Comparison of ENCODE assay signal across 8 cellular contexts in genomic region chr1:22831729-22832413, GRCh38.
A peak's percentile ranks its signal among the peaks of the same experiment; 100 is the strongest.
DNase-seq lines count a peak whose midpoint lies in the region; ATAC-seq and TF ChIP-seq lines count a peak whose summit lies in the region.

No MANE protein-coding gene starts in this region.

- peak; percentile 93 for DNase-seq in A172 (ENCODE audit: low spot score)
- DNase-seq in kidney glomerular epithelial cell (lab: John Stamatoyannopoulos, UW) = peak; percentile 82
- DNase-seq in HEK293T (ENCODE audit: extremely low spot score) = no peak
- DNase-seq in naive thymus-derived CD8-positive, alpha-beta T cell = no peak
- no peak for DNase-seq in WERI-Rb-1
- no peak for DNase-seq in NCI-H1105 (lab: John Stamatoyannopoulos, UW)

- peak; percentile 97 for ATAC-seq in activated T-helper 17 cell treated with anti-CD3 and anti-CD28 coated beads, Interleukin-2, amount 50 U/mL, for 72 hours (replicated peaks)
- ATAC-seq in naive thymus-derived CD8-positive, alpha-beta T cell = no peak

- CTCF ChIA-PET in HEK293 (lab: Yijun Ruan, JAX) (interaction anchor here (0.6 kb wide), 1 partner anchor 97 kb away, joined by 3 read pairs; no protein-coding TSS in a partner anchor), HEK293T (lab: Yijun Ruan, JAX) (interaction anchor here (0.9 kb wide), 1 partner anchor 127 kb away, joined by 5 read pairs; no protein-coding TSS in a partner anchor)

- no peaks in the 10 kb centered on the region for H3K36me3 Mint-ChIP-seq in activated T-helper 17 cell treated with anti-CD3 and anti-CD28 coated beads, Interleukin-2, amount 50 U/mL, for 72 hours (ENCODE audit: low read depth)
- H3K36me3 Mint-ChIP-seq in naive thymus-derived CD8-positive, alpha-beta T cell = no peaks in the 10 kb centered on the region

- H3K36me3 ChIP-seq in HEK293 (ENCODE audit: control insufficient read depth in 2 of 2, insufficient read depth in 1 of 2, low read length in 2 of 2) (no peaks in the 10 kb centered on the region), WERI-Rb-1 (no peaks in the 10 kb centered on the region)

- no peaks in the 10 kb centered on the region for H3K9me3 Mint-ChIP-seq in activated T-helper 17 cell treated with anti-CD3 and anti-CD28 coated beads, Interleukin-2, amount 50 U/mL, for 72 hours
- no peaks in the 10 kb centered on the region for H3K9me3 Mint-ChIP-seq in naive thymus-derived CD8-positive, alpha-beta T cell

- H3K4me3 ChIP-seq in HEK293 (ENCODE audit: low read depth, low read length) (no peak overlapping the region), WERI-Rb-1 (ENCODE audit: low read depth, low read length) (no peak overlapping the region)

- H3K4me1 Mint-ChIP-seq in activated T-helper 17 cell treated with anti-CD3 and anti-CD28 coated beads, Interleukin-2, amount 50 U/mL, for 72 hours = no peaks in the 10 kb centered on the region
- H3K4me1 Mint-ChIP-seq in naive thymus-derived CD8-positive, alpha-beta T cell = no peaks in the 10 kb centered on the region

- H3K27me3 Mint-ChIP-seq in activated T-helper 17 cell treated with anti-CD3 and anti-CD28 coated beads, Interleukin-2, amount 50 U/mL, for 72 hours = peaks cover 18% of the 10 kb centered on the region
- H3K27me3 Mint-ChIP-seq in naive thymus-derived CD8-positive, alpha-beta T cell = peaks cover 4 to 19% (median 13%) of the 10 kb centered on the region in 5 donors

- H3K9me3 ChIP-seq in HEK293 (ENCODE audit: control insufficient read depth, insufficient read depth, low read depth, low read length) (no peaks in the 10 kb centered on the region), WERI-Rb-1 (ENCODE audit: severe bottlenecking) (no peaks in the 10 kb centered on the region)

- no peak overlapping the region for H3K27ac Mint-ChIP-seq in activated T-helper 17 cell treated with anti-CD3 and anti-CD28 coated beads, Interleukin-2, amount 50 U/mL, for 72 hours
- no peak overlapping the region for H3K27ac Mint-ChIP-seq in naive thymus-derived CD8-positive, alpha-beta T cell

- no peaks in the 10 kb centered on the region for H3K4me1 ChIP-seq in HEK293 (ENCODE audit: control insufficient read depth, insufficient read depth, low read length)

- H3K27me3 ChIP-seq in WERI-Rb-1 (ENCODE audit: insufficient read depth, low read depth, severe bottlenecking) = no peaks in the 10 kb centered on the region

- POLR2A ChIA-PET in HEK293 (lab: Yijun Ruan, JAX) = no interaction called here
- POLR2A ChIA-PET in HEK293T (lab: Yijun Ruan, JAX) = no interaction called here
- POLR2A ChIA-PET in naive thymus-derived CD8-positive, alpha-beta T cell (lab: Charles Lee) = no interaction called here

- H3K27ac ChIP-seq in HEK293 (ENCODE audit: extremely low read depth, low read depth, low read length) = no peak overlapping the region
- no peak overlapping the region for H3K27ac ChIP-seq in WERI-Rb-1

- H3K4me3 Mint-ChIP-seq in activated T-helper 17 cell treated with anti-CD3 and anti-CD28 coated beads, Interleukin-2, amount 50 U/mL, for 72 hours = no peak overlapping the region
- H3K4me3 Mint-ChIP-seq in naive thymus-derived CD8-positive, alpha-beta T cell = no peak overlapping the region

- TF ChIP-seq CTCF in HEK293 (tag by site-specific recombination; IDR thresholded peaks at IDR 0.05) = no peak
- no peak for TF ChIP-seq CTCF in WERI-Rb-1 (IDR thresholded peaks at IDR 0.05; ENCODE audit: low read depth, low read length)

TF ChIP-seq in HEK293, 187 proteins besides CTCF, POLR2A, EP300 and RAD21 (continues in another document):
- no peak for TF ChIP-seq MZF1 (tag by site-specific recombination; IDR thresholded peaks at IDR 0.05; ENCODE audit: borderline replicate concordance)
- TF ChIP-seq ZNF571 (tag by site-specific recombination; IDR thresholded peaks at IDR 0.05) = no peak
- TF ChIP-seq GLIS2 (tag by site-specific recombination; IDR thresholded peaks at IDR 0.05) = peak; percentile 34; the same call in 1 of the 2 replicates
- no peak for TF ChIP-seq ZNF394 (tag by site-specific recombination; IDR thresholded peaks at IDR 0.05; ENCODE audit: borderline replicate concordance)
- TF ChIP-seq ZNF449 (tag by site-specific recombination; IDR thresholded peaks at IDR 0.05) = 0 out of 2 replicates have a peak, but pooled peaks have one; percentile 16
- 0 out of 2 replicates have a peak, but pooled peaks have one; percentile 28 for TF ChIP-seq ZNF600 (tag by site-specific recombination; IDR thresholded peaks at IDR 0.05)
- TF ChIP-seq ZNF426 (tag by site-specific recombination; IDR thresholded peaks at IDR 0.05) = no peak
- peak; percentile 65; the same call in 1 of the 2 replicates for TF ChIP-seq ZNF629 (tag by site-specific recombination; IDR thresholded peaks at IDR 0.05)
- 0 out of 2 replicates have a peak, but pooled peaks have one; percentile 22 for TF ChIP-seq ZNF660 (tag by site-specific recombination; IDR thresholded peaks at IDR 0.05)
- TF ChIP-seq ZNF561 (tag by site-specific recombination; IDR thresholded peaks at IDR 0.05; ENCODE audit: borderline replicate concordance) = no peak

TF ChIP-seq in HEK293T, 16 proteins besides CTCF, POLR2A, EP300 and RAD21:
- no peak for TF ChIP-seq PKNOX1 (IDR thresholded peaks at IDR 0.05)
- TF ChIP-seq CTBP1 (IDR thresholded peaks at IDR 0.05; ENCODE audit: borderline replicate concordance) = no peak

Comparison
In these comparisons a context has a peak if more than half of its experiments do, and no peak if none do; other contexts are left out.
1. DNase-seq: peak in A172 (single experiment) and kidney glomerular epithelial cell (single experiment); none in HEK293T (single experiment), naive thymus-derived CD8-positive, alpha-beta T cell (0 of 10), WERI-Rb-1 (single experiment) and NCI-H1105 (single experiment).